ENCODE assay signal across 8 cellular contexts in the genomic region with DNA sequence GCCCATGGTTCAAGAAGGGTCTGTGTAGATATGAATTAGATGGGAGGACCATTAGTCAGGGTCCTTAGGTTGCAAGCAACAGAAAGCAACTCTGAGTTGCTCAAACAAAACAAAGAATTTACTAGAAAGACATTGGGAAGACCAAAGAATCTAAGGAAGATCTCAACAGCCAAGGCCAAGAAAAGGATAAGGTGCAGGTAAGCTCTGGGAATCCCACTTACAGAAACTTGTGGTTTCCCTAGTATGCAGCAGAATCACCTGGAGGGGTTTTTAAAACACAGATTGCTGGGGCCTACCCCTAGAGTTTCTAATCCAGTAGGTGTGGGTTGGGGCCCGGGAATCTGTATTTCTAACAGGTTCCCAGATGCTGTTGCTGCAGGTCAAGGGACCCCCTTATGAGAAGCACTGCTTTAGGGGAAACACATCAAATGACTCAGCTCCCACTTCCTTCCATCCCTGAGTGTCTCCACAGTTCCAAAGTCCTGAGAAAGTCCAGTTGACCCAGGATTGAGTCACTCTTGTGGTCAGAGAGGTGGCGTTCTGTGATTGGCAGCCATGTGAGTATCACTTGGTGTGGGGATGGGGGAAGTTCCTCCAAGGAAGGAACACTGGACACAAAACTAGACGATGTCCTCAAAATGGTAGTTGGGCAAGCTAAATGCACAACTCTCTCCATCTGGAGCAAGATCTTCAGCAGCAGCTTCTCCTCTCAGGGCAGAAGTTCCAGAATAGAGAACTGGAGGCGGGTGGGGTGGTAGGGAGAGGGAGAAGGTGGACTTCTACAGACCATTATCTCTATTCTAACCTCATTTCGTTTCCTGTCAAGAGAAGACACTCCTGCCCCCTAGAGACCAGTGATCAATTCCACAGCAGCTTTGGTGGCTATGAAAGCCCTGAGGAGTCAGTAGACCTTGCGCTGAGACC. TPM values are rescaled to one million over a fixed set of nuclear protein-coding genes. Genes with fewer than 3 reads are reported as not detected.
DNase-seq lines count a peak whose midpoint lies in the region; ATAC-seq, FAIRE-seq and TF ChIP-seq lines count a peak whose summit lies in the region.

No MANE protein-coding gene starts in this region.

- CTCF ChIA-PET in A549 (lab: Yijun Ruan, JAX): interaction anchor here (0.9 to 2.1 kb wide), 7 partner anchors 10 to 96 kb away, joined by 3 to 14 read pairs (median 4); no protein-coding TSS in a partner anchor

- TF ChIP-seq EP300 in A549 (IDR thresholded peaks at IDR 0.05): no peak

- no peaks in the 10 kb centered on the region for H3K27me3 Mint-ChIP-seq in stimulated activated memory B cell treated with anti-CD40 and anti-IgM and Interleukin-4, amounts not matched to agents 10 μg/mL and 1 μg/mL and 100 μg/mL, for 72 hours

- TF ChIP-seq CTCF in A549 (IDR thresholded peaks at IDR 0.05) (no peak), GM20000 (IDR thresholded peaks at IDR 0.05; ENCODE audit: extremely low read depth, missing control alignments) (no peak), right atrium auricular region (IDR thresholded peaks at IDR 0.05) (peak in 1 of 2 donors; percentile 19)

- peaks cover 26% of the 10 kb centered on the region for H3K4me1 Mint-ChIP-seq in stimulated activated memory B cell treated with anti-CD40 and anti-IgM and Interleukin-4, amounts not matched to agents 10 μg/mL and 1 μg/mL and 100 μg/mL, for 72 hours

- POLR2A ChIA-PET in A549 (lab: Yijun Ruan, JAX): no interaction called here

- no peaks in the 10 kb centered on the region for H3K9me3 Mint-ChIP-seq in stimulated activated memory B cell treated with anti-CD40 and anti-IgM and Interleukin-4, amounts not matched to agents 10 μg/mL and 1 μg/mL and 100 μg/mL, for 72 hours

- no peak for FAIRE-seq in A549 (lab: Jason Lieb, UNC)

- peak overlapping the region in 1 of 2 experiments; percentile 45; a peak in 3 of 6 replicates for H3K27ac ChIP-seq in A549
- no peak overlapping the region for H3K27ac ChIP-seq in right atrium auricular region

- H3K36me3 Mint-ChIP-seq in stimulated activated memory B cell treated with anti-CD40 and anti-IgM and Interleukin-4, amounts not matched to agents 10 μg/mL and 1 μg/mL and 100 μg/mL, for 72 hours: no peaks in the 10 kb centered on the region

- 55% methylated on average over 6 of the region's 6 CpGs for WGBS in A549 (ENCODE audit: missing lambda C conversion rate)

- no peak overlapping the region for H3K4me3 Mint-ChIP-seq in stimulated activated memory B cell treated with anti-CD40 and anti-IgM and Interleukin-4, amounts not matched to agents 10 μg/mL and 1 μg/mL and 100 μg/mL, for 72 hours

- ATAC-seq in A549 (peak; percentile 47 to 79; a peak in 4 of 6 replicates), SK-N-SH treated with all-trans-retinoic acid at 6 μM for 48 hours (peak; percentile 68), HG03280 (IDR thresholded peaks at IDR 0.05; ENCODE audit: unreplicated experiment) (no peak), GM21447 (IDR thresholded peaks at IDR 0.05; ENCODE audit: unreplicated experiment) (no peak)
- ATAC-seq in stimulated activated memory B cell treated with anti-CD40 and anti-IgM and Interleukin-4, amounts not matched to agents 10 μg/mL and 1 μg/mL and 100 μg/mL, for 72 hours: no peak

- peak in 1 of 2 experiments; percentile 57 for DNase-seq in A549 (ENCODE audit: low read depth in 1 of 2, low spot score in 1 of 2)
- peak; percentile 28 for DNase-seq in GM20000 (ENCODE audit: low spot score)
- DNase-seq in right atrium auricular region (ENCODE audit: low spot score): peak; percentile 68
- DNase-seq in NCI-H1694 treated with DMSO at 0.1 percent for 48 hours (lab: John Stamatoyannopoulos, UW): no peak

- H3K4me3 ChIP-seq in A549 (no peak overlapping the region), right atrium auricular region (no peak overlapping the region)

- no peak overlapping the region for H3K27ac Mint-ChIP-seq in stimulated activated memory B cell treated with anti-CD40 and anti-IgM and Interleukin-4, amounts not matched to agents 10 μg/mL and 1 μg/mL and 100 μg/mL, for 72 hours

- TF ChIP-seq POLR2A in A549 (IDR thresholded peaks at IDR 0.05; ENCODE audit: low read length): no peak

- H3K4me1 ChIP-seq in A549 (peaks cover 11% of the 10 kb centered on the region; the same call in 1 of the 3 replicates), right atrium auricular region (no peaks in the 10 kb centered on the region)

- H3K4me2 ChIP-seq in A549: peak overlapping the region; percentile 28; the same call in 2 of the 3 replicates

- no peaks in the 10 kb centered on the region for H3K27me3 ChIP-seq in right atrium auricular region

- no peaks in the 10 kb centered on the region for H3K9me3 ChIP-seq in A549
- H3K9me3 ChIP-seq in right atrium auricular region: no peaks in the 10 kb centered on the region

- TF ChIP-seq RAD21 in A549 (conservative IDR thresholded peaks at IDR 0.05 in 1 of 2, IDR thresholded peaks at IDR 0.05 in 1 of 2): peak in 1 of 2 experiments; percentile 33; a peak in 2 of 5 replicates

- no peaks in the 10 kb centered on the region for H3K36me3 ChIP-seq in right atrium auricular region

TF ChIP-seq in A549, 52 proteins besides CTCF, POLR2A, EP300 and RAD21:
- no peak for TF ChIP-seq HDAC2 (IDR thresholded peaks at IDR 0.05)
- no peak for TF ChIP-seq BHLHE40 (IDR thresholded peaks at IDR 0.05; ENCODE audit: low read depth, low read length)
- no peak for TF ChIP-seq ZNF302 (CRISPR knock-in tag; IDR thresholded peaks at IDR 0.05)
- TF ChIP-seq GATA3 (IDR thresholded peaks at IDR 0.05; ENCODE audit: borderline replicate concordance): no peak
- no peak for TF ChIP-seq CEBPB (IDR thresholded peaks at IDR 0.05)
- TF ChIP-seq, protein P1, sequence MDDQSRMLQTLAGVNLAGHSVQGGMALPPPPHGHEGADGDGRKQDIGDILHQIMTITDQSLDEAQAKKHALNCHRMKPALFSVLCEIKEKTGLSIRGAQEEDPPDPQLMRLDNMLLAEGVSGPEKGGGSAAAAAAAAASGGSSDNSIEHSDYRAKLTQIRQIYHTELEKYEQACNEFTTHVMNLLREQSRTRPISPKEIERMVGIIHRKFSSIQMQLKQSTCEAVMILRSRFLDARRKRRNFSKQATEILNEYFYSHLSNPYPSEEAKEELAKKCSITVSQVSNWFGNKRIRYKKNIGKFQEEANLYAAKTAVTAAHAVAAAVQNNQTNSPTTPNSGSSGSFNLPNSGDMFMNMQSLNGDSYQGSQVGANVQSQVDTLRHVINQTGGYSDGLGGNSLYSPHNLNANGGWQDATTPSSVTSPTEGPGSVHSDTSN (IDR thresholded peaks at IDR 0.05): no peak
- no peak for TF ChIP-seq SMC3 (IDR thresholded peaks at IDR 0.05)
- no peak for TF ChIP-seq NFE2L2 (conservative IDR thresholded peaks at IDR 0.05; ENCODE audit: low read length)
- TF ChIP-seq FOXS1 (CRISPR knock-in tag; IDR thresholded peaks at IDR 0.05): no peak
- no peak for TF ChIP-seq JUN (IDR thresholded peaks at IDR 0.05)
- TF ChIP-seq, protein P2, sequence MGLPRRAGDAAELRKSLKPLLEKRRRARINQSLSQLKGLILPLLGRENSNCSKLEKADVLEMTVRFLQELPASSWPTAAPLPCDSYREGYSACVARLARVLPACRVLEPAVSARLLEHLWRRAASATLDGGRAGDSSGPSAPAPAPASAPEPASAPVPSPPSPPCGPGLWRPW (IDR thresholded peaks at IDR 0.05): no peak
- TF ChIP-seq SREBF2 (IDR thresholded peaks at IDR 0.05): no peak
- TF ChIP-seq TFCP2L1 (CRISPR knock-in tag; IDR thresholded peaks at IDR 0.05): no peak
- TF ChIP-seq ZSCAN20 (CRISPR knock-in tag; IDR thresholded peaks at IDR 0.05): no peak
- no peak for TF ChIP-seq HOXB13 (CRISPR knock-in tag; IDR thresholded peaks at IDR 0.05; ENCODE audit: low read depth)

TF ChIP-seq in SK-N-SH treated with all-trans-retinoic acid at 6 μM for 48 hours, 23 proteins besides CTCF, POLR2A, EP300 and RAD21 (continues in another document):
- TF ChIP-seq TOX (CRISPR knock-in tag; IDR thresholded peaks at IDR 0.05; ENCODE audit: borderline replicate concordance) (no peak), BACH2 (CRISPR knock-in tag; IDR thresholded peaks at IDR 0.05; ENCODE audit: borderline replicate concordance) (no peak), TCF4 (CRISPR knock-in tag; IDR thresholded peaks at IDR 0.05; ENCODE audit: borderline replicate concordance) (no peak), ZFP3 (CRISPR knock-in tag; IDR thresholded peaks at IDR 0.05) (no peak)
- TF ChIP-seq, protein P3, sequence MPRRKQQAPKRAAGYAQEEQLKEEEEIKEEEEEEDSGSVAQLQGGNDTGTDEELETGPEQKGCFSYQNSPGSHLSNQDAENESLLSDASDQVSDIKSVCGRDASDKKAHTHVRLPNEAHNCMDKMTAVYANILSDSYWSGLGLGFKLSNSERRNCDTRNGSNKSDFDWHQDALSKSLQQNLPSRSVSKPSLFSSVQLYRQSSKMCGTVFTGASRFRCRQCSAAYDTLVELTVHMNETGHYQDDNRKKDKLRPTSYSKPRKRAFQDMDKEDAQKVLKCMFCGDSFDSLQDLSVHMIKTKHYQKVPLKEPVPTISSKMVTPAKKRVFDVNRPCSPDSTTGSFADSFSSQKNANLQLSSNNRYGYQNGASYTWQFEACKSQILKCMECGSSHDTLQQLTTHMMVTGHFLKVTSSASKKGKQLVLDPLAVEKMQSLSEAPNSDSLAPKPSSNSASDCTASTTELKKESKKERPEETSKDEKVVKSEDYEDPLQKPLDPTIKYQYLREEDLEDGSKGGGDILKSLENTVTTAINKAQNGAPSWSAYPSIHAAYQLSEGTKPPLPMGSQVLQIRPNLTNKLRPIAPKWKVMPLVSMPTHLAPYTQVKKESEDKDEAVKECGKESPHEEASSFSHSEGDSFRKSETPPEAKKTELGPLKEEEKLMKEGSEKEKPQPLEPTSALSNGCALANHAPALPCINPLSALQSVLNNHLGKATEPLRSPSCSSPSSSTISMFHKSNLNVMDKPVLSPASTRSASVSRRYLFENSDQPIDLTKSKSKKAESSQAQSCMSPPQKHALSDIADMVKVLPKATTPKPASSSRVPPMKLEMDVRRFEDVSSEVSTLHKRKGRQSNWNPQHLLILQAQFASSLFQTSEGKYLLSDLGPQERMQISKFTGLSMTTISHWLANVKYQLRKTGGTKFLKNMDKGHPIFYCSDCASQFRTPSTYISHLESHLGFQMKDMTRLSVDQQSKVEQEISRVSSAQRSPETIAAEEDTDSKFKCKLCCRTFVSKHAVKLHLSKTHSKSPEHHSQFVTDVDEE (CRISPR knock-in tag; IDR thresholded peaks at IDR 0.05): no peak

RNA-seq across cellular contexts. Expression of a gene that starts 24.2 kb away (rescaled TPM):
- 9.3 and 11.7 TPM in 2 replicates for polyA plus RNA-seq in A549 (2011; rRNA removed)
- polyA plus RNA-seq in A549 (2012; cell fraction: cytosol; rRNA removed): 2.7 and 3.6 TPM in 2 replicates
- 4.1 and 6.3 TPM in 2 replicates for polyA plus RNA-seq in A549 (2012; cell fraction: nucleus; rRNA removed)
- 5.3 to 6.2 TPM (median 5.7 TPM) in 3 replicates for polyA plus RNA-seq in A549 (2017; fragmentation: RNase III; extraction: RNeasy Plus Mini Kit Qiagen cat#74134 plus additional on column Dnase treatment)
- 17.5 and 20.3 TPM in 2 replicates for polyA minus RNA-seq in A549 (2011; rRNA and poly(A)+ RNA removed)
- 10 to 100 TPM; 13.6 to 15.6 TPM for total RNA-seq in right atrium auricular region

Comparison
In these comparisons a context has a peak if more than half of its experiments do, and no peak if none do; other contexts are left out.
1. ATAC-seq: peak in A549 (2 of 2) and SK-N-SH treated with all-trans-retinoic acid at 6 μM for 48 hours (single experiment); none in HG03280 (single experiment), GM21447 (single experiment) and stimulated activated memory B cell treated with anti-CD40 and anti-IgM and Interleukin-4, amounts not matched to agents 10 μg/mL and 1 μg/mL and 100 μg/mL, for 72 hours (single experiment).